In the genomic region with DNA sequence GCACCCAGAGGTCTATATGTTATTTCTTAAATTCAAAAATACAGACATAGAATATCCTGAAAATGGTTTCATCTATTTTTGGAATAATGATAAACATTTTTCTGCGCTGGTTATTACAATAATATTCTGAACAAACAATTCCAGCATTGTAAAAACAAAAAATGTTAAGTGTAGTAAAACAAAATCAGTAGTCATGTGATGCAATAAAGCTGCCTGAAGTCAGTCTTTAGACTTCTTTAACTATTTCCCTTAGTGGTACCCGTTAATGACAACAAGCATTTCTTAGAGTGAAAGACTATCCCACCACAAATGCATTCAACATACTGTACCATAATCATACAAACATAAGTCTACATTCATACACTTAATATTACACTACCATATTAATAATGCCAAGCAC, we compare ENCODE assay signal across 15 cellular contexts. TPM values are rescaled to one million over a fixed set of nuclear protein-coding genes. Genes with fewer than 3 reads are reported as not detected.
DNase-seq lines count a peak whose midpoint lies in the region; ATAC-seq, FAIRE-seq and TF ChIP-seq lines count a peak whose summit lies in the region.
"Had no signal": no experiment of that assay in that cellular context is flagged by ENCODE, and none has a peak within 500 bp of the region (broad histone marks: within the 10 kb centered on the region; RNA-seq: fewer than 3 reads in every experiment).

No MANE protein-coding gene starts in this region.

- BruUV-seq in mammary epithelial cell (replicated peaks; lab: Mats Ljungman, UMichigan), result no TSS peak

- no peak overlapping the region for H3K4me3 ChIP-seq in A549
- H3K4me3 ChIP-seq in mammary epithelial cell (replicated peaks in 1 of 3; ENCODE audit: insufficient read depth in 1 of 3, low read depth in 2 of 3, low read length in 3 of 3), result peak overlapping the region; percentile 54 to 73 (median 72)

- peaks cover 11% of the 10 kb centered on the region; the same call in 2 of the 3 replicates for H3K4me1 ChIP-seq in A549
- H3K4me1 ChIP-seq in mammary epithelial cell (ENCODE audit: insufficient read depth, low read length), result peaks cover 35% of the 10 kb centered on the region

- no peaks in the 10 kb centered on the region for H3K9me3 Mint-ChIP-seq in IgD-negative memory B cell
- H3K9me3 Mint-ChIP-seq in naive B cell, result no peaks in the 10 kb centered on the region

- ATAC-seq in A549 (no peak), naive B cell (ENCODE audit: low read depth in 2 of 2) (no peak), GM18858 (IDR thresholded peaks at IDR 0.05; ENCODE audit: unreplicated experiment) (no peak)

- H3K27ac Mint-ChIP-seq in IgD-negative memory B cell, result peak overlapping the region in 1 of 3 donors; percentile 91
- peak overlapping the region in 2 of 6 donors; percentile 98 for H3K27ac Mint-ChIP-seq in naive B cell
- H3K27ac Mint-ChIP-seq: activated naive CD8-positive, alpha-beta T cell had no signal

- H3K27me3 Mint-ChIP-seq in IgD-negative memory B cell (no peaks in the 10 kb centered on the region), naive B cell (no peaks in the 10 kb centered on the region)

- CTCF ChIA-PET in A549 (lab: Yijun Ruan, JAX) (interaction anchor here (0.8 to 1.3 kb wide), 4 partner anchors 8 to 298 kb away, joined by 4 to 5 read pairs (median 4); partner anchors contain the start of gene HOXA5), mammary epithelial cell (lab: Charles Lee; ENCODE audit: low non-redundant PET) (no interaction called here)

- no peak for TF ChIP-seq RAD21 in A549 (conservative IDR thresholded peaks at IDR 0.05 in 1 of 2, IDR thresholded peaks at IDR 0.05 in 1 of 2)

- H3K27me3 ChIP-seq in mammary epithelial cell (ENCODE audit: insufficient read depth, low read length), result no peaks in the 10 kb centered on the region

- intact Hi-C loops in mammary epithelial cell (cut with micrococcal nuclease), result no loop called here

- H3K36me3 Mint-ChIP-seq in IgD-negative memory B cell, result peaks cover 2% of the 10 kb centered on the region
- H3K36me3 Mint-ChIP-seq in naive B cell, result peaks cover 0 to 3% of the 10 kb centered on the region in 2 donors

- TF ChIP-seq CTCF in A549 (IDR thresholded peaks at IDR 0.05) (no peak), mammary epithelial cell (conservative IDR thresholded peaks at IDR 0.05 in 1 of 2, IDR thresholded peaks at IDR 0.05 in 1 of 2; ENCODE audit: extremely low read depth in 1 of 2, insufficient read depth in 1 of 2, low read depth in 1 of 2, low read length in 2 of 2) (no peak)

- in situ Hi-C loops in mammary epithelial cell (cut with MboI; ENCODE audit: low sequenced_read_pairs in 2 of 2), result loop anchor here in 1 of 2 donors (10.0 kb wide), 1 partner anchor 52 kb away; no protein-coding TSS in a partner anchor

- TF ChIP-seq POLR2A in A549 (IDR thresholded peaks at IDR 0.05; ENCODE audit: low read length), result no peak

- DNase-seq in A549 (ENCODE audit: low read depth in 1 of 2, low spot score in 1 of 2), result no peak
- DNase-seq in mammary epithelial cell, result peak; percentile 14
- DNase-seq in naive B cell, result no peak
- no peak for DNase-seq in NCI-H187 treated with DMSO at 0.1 percent for 48 hours (lab: John Stamatoyannopoulos, UW)
- no peak for DNase-seq in activated CD8-positive, alpha-beta memory T cell treated with anti-CD3 and anti-CD28 coated beads for 24 hours
- DNase-seq in CD1c-positive myeloid dendritic cell (ENCODE audit: extremely low spot score), result no peak
- DNase-seq: islet precursor cell; naive thymus-derived CD4-positive, alpha-beta T cell; NCI-H526; stimulated activated CD4-positive, alpha-beta T cell treated with anti-CD3 and anti-CD28 coated beads, Interleukin-12 subunit alpha, Interleukin-12 subunit beta, amount 100 ng/mL, for 4 hours had no signal

- H3K4me2 ChIP-seq in A549 (peak overlapping the region; percentile 96), mammary epithelial cell (ENCODE audit: insufficient read depth, low read depth, low read length) (peak overlapping the region; percentile 92)

- no peak for TF ChIP-seq EP300 in A549 (IDR thresholded peaks at IDR 0.05)

- H3K4me1 Mint-ChIP-seq in IgD-negative memory B cell (peaks cover 26 to 38% (median 36%) of the 10 kb centered on the region in 3 donors), naive B cell (peaks cover 29 to 60% (median 36%) of the 10 kb centered on the region in 3 donors)

- no peaks in the 10 kb centered on the region for H3K36me3 ChIP-seq in mammary epithelial cell (ENCODE audit: insufficient read depth, low read length)

- WGBS in A549 (ENCODE audit: missing lambda C conversion rate), result 73% methylated on average over 2 of the region's 2 CpGs
- WGBS in mammary epithelial cell (ENCODE audit: low coverage, missing lambda C conversion rate), result 66% methylated on average over 2 of the region's 2 CpGs

- no peak overlapping the region for H3K9ac ChIP-seq in mammary epithelial cell (ENCODE audit: insufficient read depth, low read length)

- POLR2A ChIA-PET in A549 (lab: Yijun Ruan, JAX), result interaction anchor here (1.2 to 3.2 kb wide), 2 partner anchors 234 to 252 kb away, joined by 4 to 34 read pairs; no protein-coding TSS in a partner anchor

- H3K27ac ChIP-seq in A549, result no peak overlapping the region
- peak overlapping the region; percentile 77 for H3K27ac ChIP-seq in mammary epithelial cell (ENCODE audit: insufficient read depth, low read depth, low read length)

- H3K9me3 ChIP-seq in A549 (no peaks in the 10 kb centered on the region), mammary epithelial cell (replicated peaks; ENCODE audit: insufficient read depth, low read length) (no peaks in the 10 kb centered on the region)

- dilution Hi-C loops in mammary epithelial cell (cut with HindIII; ENCODE audit: low sequenced_read_pairs), result no loop called here

- no peak for FAIRE-seq in A549 (lab: Jason Lieb, UNC)
- FAIRE-seq: HTR-8/SVneo, urothelium cell line had no signal

- H3K4me3 Mint-ChIP-seq in IgD-negative memory B cell (peak overlapping the region; percentile 94 to 98 (median 97)), naive B cell (peak overlapping the region in 6 of 8 donors; percentile 96 to 100 (median 99))

- peaks cover 63% of the 10 kb centered on the region for H3K79me2 ChIP-seq in mammary epithelial cell (ENCODE audit: insufficient read depth, low read length)

- H4K20me1 ChIP-seq in mammary epithelial cell (ENCODE audit: insufficient read depth, low read length), result no peaks in the 10 kb centered on the region

- no peak overlapping the region for H2AFZ ChIP-seq in mammary epithelial cell (ENCODE audit: low read depth, low read length)

TF ChIP-seq in A549, 52 proteins besides CTCF, POLR2A, EP300 and RAD21:
- TF ChIP-seq HEYL (CRISPR knock-in tag; IDR thresholded peaks at IDR 0.05), result no peak
- TF ChIP-seq, protein P1, sequence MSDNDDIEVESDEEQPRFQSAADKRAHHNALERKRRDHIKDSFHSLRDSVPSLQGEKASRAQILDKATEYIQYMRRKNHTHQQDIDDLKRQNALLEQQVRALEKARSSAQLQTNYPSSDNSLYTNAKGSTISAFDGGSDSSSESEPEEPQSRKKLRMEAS (IDR thresholded peaks at IDR 0.05), result no peak
- no peak for TF ChIP-seq KDM1A (IDR thresholded peaks at IDR 0.05; ENCODE audit: low read depth)
- TF ChIP-seq CHD2 (IDR thresholded peaks at IDR 0.05; ENCODE audit: low read length, partially characterized antibody), result no peak
- TF ChIP-seq MAZ (IDR thresholded peaks at IDR 0.05; ENCODE audit: borderline replicate concordance, low read depth, low read length), result no peak
- no peak for TF ChIP-seq NFE2L2 (conservative IDR thresholded peaks at IDR 0.05; ENCODE audit: low read length)
- TF ChIP-seq, protein P2, sequence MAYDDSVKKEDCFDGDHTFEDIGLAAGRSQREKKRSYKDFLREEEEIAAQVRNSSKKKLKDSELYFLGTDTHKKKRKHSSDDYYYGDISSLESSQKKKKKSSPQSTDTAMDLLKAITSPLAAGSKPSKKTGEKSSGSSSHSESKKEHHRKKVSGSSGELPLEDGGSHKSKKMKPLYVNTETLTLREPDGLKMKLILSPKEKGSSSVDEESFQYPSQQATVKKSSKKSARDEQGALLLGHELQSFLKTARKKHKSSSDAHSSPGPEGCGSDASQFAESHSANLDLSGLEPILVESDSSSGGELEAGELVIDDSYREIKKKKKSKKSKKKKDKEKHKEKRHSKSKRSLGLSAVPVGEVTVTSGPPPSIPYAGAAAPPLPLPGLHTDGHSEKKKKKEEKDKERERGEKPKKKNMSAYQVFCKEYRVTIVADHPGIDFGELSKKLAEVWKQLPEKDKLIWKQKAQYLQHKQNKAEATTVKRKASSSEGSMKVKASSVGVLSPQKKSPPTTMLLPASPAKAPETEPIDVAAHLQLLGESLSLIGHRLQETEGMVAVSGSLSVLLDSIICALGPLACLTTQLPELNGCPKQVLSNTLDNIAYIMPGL (CRISPR knock-in tag; IDR thresholded peaks at IDR 0.05; ENCODE audit: borderline replicate concordance), result no peak
- TF ChIP-seq ELK1 (IDR thresholded peaks at IDR 0.05; ENCODE audit: low read depth, low read length), result no peak
- TF ChIP-seq MYC (IDR thresholded peaks at IDR 0.05; ENCODE audit: borderline replicate concordance, low read length), result no peak
- no peak for TF ChIP-seq KDM5A (IDR thresholded peaks at IDR 0.05)
- TF ChIP-seq HOXA7 (CRISPR knock-in tag; IDR thresholded peaks at IDR 0.05), result no peak
- no peak for TF ChIP-seq SMC3 (IDR thresholded peaks at IDR 0.05)
- no peak for TF ChIP-seq RNF2 (IDR thresholded peaks at IDR 0.05; ENCODE audit: borderline replicate concordance, low read depth)
- TF ChIP-seq FOXS1 (CRISPR knock-in tag; IDR thresholded peaks at IDR 0.05), result no peak

RNA-seq across cellular contexts. Expression of gene SKAP2, which starts 1.6 kb away (rescaled TPM):
- polyA plus RNA-seq in A549 (2011; rRNA removed) (22.1 and 23.0 TPM in 2 replicates), A549 (2017; fragmentation: RNase III; extraction: RNeasy Plus Mini Kit Qiagen cat#74134 plus additional on column Dnase treatment) (18.7 to 24.3 TPM (median 20.5 TPM) in 3 replicates), IgD-negative memory B cell (135 TPM), mammary epithelial cell (7.8 TPM), naive B cell (ENCODE audit: low read depth in 6 of 6) (100 to 1,000 TPM; 122 to 192 (median 157) TPM)
- 3.3 and 4.0 TPM in 2 replicates for polyA plus RNA-seq in A549 (2012; cell fraction: cytosol; rRNA removed)
- polyA plus RNA-seq in A549 (2012; cell fraction: nucleus; rRNA removed), result 2.2 and 2.4 TPM in 2 replicates
- polyA minus RNA-seq in A549 (2011; rRNA and poly(A)+ RNA removed), result 7.6 and 12.7 TPM in 2 replicates
- 10 to 100 TPM; 19.8 to 38.9 TPM for total RNA-seq in mammary epithelial cell
- 26.5 TPM for polyA minus RNA-seq in mammary epithelial cell
